ENCODE assay signal across 11 cellular contexts in the genomic region with DNA sequence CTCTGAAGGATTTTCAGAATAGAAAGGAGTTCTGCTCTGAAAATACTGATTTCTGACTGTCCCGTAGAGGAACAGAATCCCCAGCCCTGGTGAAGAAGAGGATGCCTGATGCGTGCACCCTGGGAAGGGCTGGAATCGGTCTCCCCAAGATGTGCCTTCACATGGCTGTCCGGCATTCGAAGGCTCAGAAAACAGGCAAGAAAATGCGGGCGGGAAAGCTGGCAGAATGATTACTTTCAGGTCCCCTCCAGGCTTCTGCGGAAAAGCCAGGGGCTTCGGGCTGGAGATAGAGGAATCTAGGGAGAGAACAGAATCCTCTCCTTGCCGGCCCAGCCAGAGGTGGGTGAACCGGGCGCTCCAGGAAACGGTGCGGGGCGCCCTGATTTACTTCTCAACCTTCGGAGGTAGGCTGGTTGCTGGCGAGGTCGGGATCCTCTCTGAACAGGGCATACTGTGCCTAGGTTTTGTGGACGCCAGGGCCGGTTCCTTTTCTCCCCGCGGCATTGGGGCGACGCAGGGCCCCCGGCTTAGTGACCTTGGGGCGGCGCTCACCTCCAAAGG. TPM values are rescaled to one million over a fixed set of nuclear protein-coding genes. Genes with fewer than 3 reads are reported as not detected.
DNase-seq lines count a peak whose midpoint lies in the region; ATAC-seq and TF ChIP-seq lines count a peak whose summit lies in the region.
"Had no signal": no experiment of that assay in that cellular context is flagged by ENCODE, and none has a peak within 500 bp of the region (broad histone marks: within the 10 kb centered on the region; RNA-seq: fewer than 3 reads in every experiment).

No MANE protein-coding gene starts in this region.

- H3K4me3 ChIP-seq in GM23248, result peak overlapping the region; percentile 68
- peak overlapping the region; percentile 14 for H3K4me3 ChIP-seq in iPS-11a (ENCODE audit: low read depth, low read length)
- peak overlapping the region; percentile 41 for H3K4me3 ChIP-seq in skeletal muscle cell (ENCODE audit: low read depth, low read length)
- H3K4me3 ChIP-seq in WERI-Rb-1 (ENCODE audit: low read depth, low read length), result no peak overlapping the region

- 0 out of 2 replicates have a peak overlapping the region, but pooled peaks have one; percentile 30 for H3K9ac ChIP-seq in GM23248

- H3K9me3 ChIP-seq in GM23248 (ENCODE audit: low read depth) (no peaks in the 10 kb centered on the region), WERI-Rb-1 (ENCODE audit: severe bottlenecking) (peaks cover 3% of the 10 kb centered on the region)
- H3K9me3 ChIP-seq: neutrophil had no signal

- no peak for TF ChIP-seq CTCF in WERI-Rb-1 (IDR thresholded peaks at IDR 0.05; ENCODE audit: low read depth, low read length)

- peak overlapping the region; percentile 80 for H2AFZ ChIP-seq in GM23248

- H3K4me1 Mint-ChIP-seq in activated T-cell treated with anti-CD3 and anti-CD28 coated beads, Interleukin-2, amount 50 U/mL, for 72 hours (ENCODE audit: low read depth), result peaks cover 33% of the 10 kb centered on the region

- WGBS in GM23248 (ENCODE audit: low coverage in 1 of 2, low lambda C conversion rate in 2 of 2, missing lambda C conversion rate in 2 of 2), 2 experiments, result 38 to 44% methylated on average over 25 to 27 of the region's 27 CpGs

- no peaks in the 10 kb centered on the region for H3K9me2 ChIP-seq in GM23248 (ENCODE audit: insufficient read depth)

- H3K27ac ChIP-seq in GM23248, result no peak overlapping the region
- H3K27ac ChIP-seq in WERI-Rb-1, result no peak overlapping the region
- H3K27ac ChIP-seq: neutrophil, VCaP had no signal

- no peak overlapping the region for H3K27ac Mint-ChIP-seq in activated T-cell treated with anti-CD3 and anti-CD28 coated beads, Interleukin-2, amount 50 U/mL, for 72 hours

- peaks cover 3% of the 10 kb centered on the region in 2 donors for H3K36me3 Mint-ChIP-seq in activated T-cell treated with anti-CD3 and anti-CD28 coated beads, Interleukin-2, amount 50 U/mL, for 72 hours (ENCODE audit: insufficient read depth in 2 of 2)

- no peaks in the 10 kb centered on the region for H4K20me1 ChIP-seq in GM23248 (ENCODE audit: insufficient read depth)

- H3K79me2 ChIP-seq in GM23248 (ENCODE audit: insufficient read depth), result no peaks in the 10 kb centered on the region

- H3F3A ChIP-seq in GM23248 (ENCODE audit: insufficient read depth), result peaks cover 6% of the 10 kb centered on the region

- H3K4me2 ChIP-seq in GM23248 (ENCODE audit: unreplicated experiment), result peak overlapping the region; percentile 80

- no peak for ATAC-seq in activated T-cell treated with anti-CD3 and anti-CD28 coated beads, Interleukin-2, amount 50 U/mL, for 72 hours (replicated peaks in 1 of 2)

- in situ Hi-C loops in GM23248 (cut with MboI), result no loop called here

- no peaks in the 10 kb centered on the region for H3K4me1 ChIP-seq in GM23248 (ENCODE audit: insufficient read depth)

- peak overlapping the region; percentile 48 to 68 for H3K4me3 Mint-ChIP-seq in activated T-cell treated with anti-CD3 and anti-CD28 coated beads, Interleukin-2, amount 50 U/mL, for 72 hours

- H3K27me3 ChIP-seq in GM23248 (replicated peaks; ENCODE audit: insufficient read depth), result peaks cover 14% of the 10 kb centered on the region; the same call in 1 of the 2 replicates
- no peaks in the 10 kb centered on the region for H3K27me3 ChIP-seq in WERI-Rb-1 (ENCODE audit: insufficient read depth, low read depth, severe bottlenecking)

- H3K36me3 ChIP-seq in GM23248 (ENCODE audit: low read depth) (no peaks in the 10 kb centered on the region), WERI-Rb-1 (no peaks in the 10 kb centered on the region)
- H3K36me3 ChIP-seq: neutrophil had no signal

- H3K9me3 Mint-ChIP-seq in activated T-cell treated with anti-CD3 and anti-CD28 coated beads, Interleukin-2, amount 50 U/mL, for 72 hours, result no peaks in the 10 kb centered on the region

- peaks cover 69% of the 10 kb centered on the region for H3K27me3 Mint-ChIP-seq in activated T-cell treated with anti-CD3 and anti-CD28 coated beads, Interleukin-2, amount 50 U/mL, for 72 hours (ENCODE audit: low read depth)

- DNase-seq in GM23248, result no peak
- no peak for DNase-seq in activated T-cell treated with anti-CD3 and anti-CD28 coated beads, Interleukin-2, amount 50 U/mL, for 72 hours
- no peak for DNase-seq in skeletal muscle cell (ENCODE audit: low read depth)
- DNase-seq in kidney tubule cell (ENCODE audit: low spot score), result no peak
- no peak for DNase-seq in NCI-H1694 treated with DMSO at 0.1 percent for 48 hours (lab: John Stamatoyannopoulos, UW)
- DNase-seq in WERI-Rb-1, result no peak
- DNase-seq in activated CD4-positive, CD25-positive, alpha-beta regulatory T cell (lab: John Stamatoyannopoulos, UW), result no peak
- DNase-seq: NCI-H774 had no signal

RNA-seq across cellular contexts. Expression of gene FOXL2NB, which starts 2.5 kb away (rescaled TPM):
- total RNA-seq in GM23248 (2014; rRNA removed; shearing (Covaris generic)), result 0.54 and 2.5 TPM in 2 replicates
- polyA plus RNA-seq in GM23248 (2016; fragmentation: Nextera tagmentation; extraction: Ambion mirVana), result 1.2 and 1.5 TPM in 2 replicates
- not detected for total RNA-seq in activated T-cell treated with anti-CD3 and anti-CD28 coated beads, Interleukin-2, amount 50 U/mL, for 72 hours

RNA-seq across cellular contexts. Expression of gene FOXL2, which starts 2.6 kb away (rescaled TPM):
- 3.6 and 3.7 TPM in 2 replicates for total RNA-seq in GM23248 (2014; rRNA removed; shearing (Covaris generic))
- polyA plus RNA-seq in GM23248 (2016; fragmentation: Nextera tagmentation; extraction: Ambion mirVana), result 0.71 and 0.85 TPM in 2 replicates
- total RNA-seq in activated T-cell treated with anti-CD3 and anti-CD28 coated beads, Interleukin-2, amount 50 U/mL, for 72 hours, result under 1 TPM; 0.12 to 0.16 TPM

RNA-seq across cellular contexts. Expression of gene PRR23A, which starts 56.5 kb away (rescaled TPM):
- not detected in 2 replicates for total RNA-seq in GM23248 (2014; rRNA removed; shearing (Covaris generic))
- polyA plus RNA-seq in GM23248 (2016; fragmentation: Nextera tagmentation; extraction: Ambion mirVana), result not detected in 2 replicates
- not detected for total RNA-seq in activated T-cell treated with anti-CD3 and anti-CD28 coated beads, Interleukin-2, amount 50 U/mL, for 72 hours
